8 cellular contexts compared by ENCODE assay signal in genomic region chr14:21437063-21437901, GRCh38. TPM values are rescaled to one million over a fixed set of nuclear protein-coding genes. Genes with fewer than 3 reads are reported as not detected.
DNase-seq lines count a peak whose midpoint lies in the region; ATAC-seq, FAIRE-seq and TF ChIP-seq lines count a peak whose summit lies in the region.

No MANE protein-coding gene starts in this region.

- peak overlapping the region; percentile 38 for H2AFZ ChIP-seq in SU-DHL-6 (ENCODE audit: low read depth, low read length, severe bottlenecking)

- no peaks in the 10 kb centered on the region for H3K27me3 ChIP-seq in SU-DHL-6 (ENCODE audit: low read length)
- no peaks in the 10 kb centered on the region for H3K27me3 ChIP-seq in pancreas
- H3K27me3 ChIP-seq in tibial artery, result no peaks in the 10 kb centered on the region

- H4K20me1 ChIP-seq in SU-DHL-6 (ENCODE audit: low read depth, low read length), result no peaks in the 10 kb centered on the region; the same call in 1 of the 2 replicates

- 4% methylated on average over 27 to 33 of the region's 33 CpGs for WGBS in pancreas, 2 donors

- H3K27ac ChIP-seq in SU-DHL-6 (ENCODE audit: low read depth, low read length) (peak overlapping the region; percentile 37), pancreas (peak overlapping the region; percentile 65 to 89 (median 76)), tibial artery (peak overlapping the region; percentile 87 to 94)

- H3K36me3 Mint-ChIP-seq in activated naive CD8-positive, alpha-beta T cell treated with anti-CD3 and anti-CD28 coated beads, Interleukin-2, amount 50 U/mL, for 24 hours (ENCODE audit: low read depth), result peaks cover 20% of the 10 kb centered on the region

- H3K9me3 Mint-ChIP-seq in activated naive CD8-positive, alpha-beta T cell treated with anti-CD3 and anti-CD28 coated beads, Interleukin-2, amount 50 U/mL, for 24 hours, result no peaks in the 10 kb centered on the region

- H3K4me3 Mint-ChIP-seq in activated naive CD8-positive, alpha-beta T cell treated with anti-CD3 and anti-CD28 coated beads, Interleukin-2, amount 50 U/mL, for 24 hours, result peak overlapping the region; percentile 89

- peaks cover 54% of the 10 kb centered on the region for H3K4me1 Mint-ChIP-seq in activated naive CD8-positive, alpha-beta T cell treated with anti-CD3 and anti-CD28 coated beads, Interleukin-2, amount 50 U/mL, for 24 hours

- H3K4me3 ChIP-seq in GM12875 (ENCODE audit: low read depth, low read length) (peak overlapping the region; percentile 71), SU-DHL-6 (ENCODE audit: insufficient read depth, low read length, poor library complexity, severe bottlenecking) (peak overlapping the region; percentile 71), pancreas (peak overlapping the region; percentile 58 to 94 (median 72)), tibial artery (peak overlapping the region; percentile 81 to 97)

- H3K27me3 Mint-ChIP-seq in activated naive CD8-positive, alpha-beta T cell treated with anti-CD3 and anti-CD28 coated beads, Interleukin-2, amount 50 U/mL, for 24 hours, result no peaks in the 10 kb centered on the region

- peaks cover 8% of the 10 kb centered on the region; the same call in 1 of the 2 replicates for H3F3A ChIP-seq in SU-DHL-6 (ENCODE audit: insufficient read depth)

- H3K4me1 ChIP-seq in pancreas (peaks cover 4 to 8% (median 7%) of the 10 kb centered on the region in 3 donors), tibial artery (peaks cover 0 to 30% (median 18%) of the 10 kb centered on the region in 4 donors)

- peaks cover 88% of the 10 kb centered on the region for H3K79me2 ChIP-seq in SU-DHL-6 (ENCODE audit: insufficient read depth, low read length)

- peak; percentile 99 for ATAC-seq in HG02763 (IDR thresholded peaks at IDR 0.05; ENCODE audit: unreplicated experiment)
- peak; percentile 100 for ATAC-seq in activated naive CD8-positive, alpha-beta T cell treated with anti-CD3 and anti-CD28 coated beads, Interleukin-2, amount 50 U/mL, for 24 hours
- ATAC-seq in Right ventricle myocardium superior (ENCODE audit: poor library complexity), result peak; percentile 100
- peak; percentile 100 for ATAC-seq in pancreas

- DNase-seq in NCI-H1417 (lab: John Stamatoyannopoulos, UW) (peak; percentile 99 to 100 (median 100)), Right ventricle myocardium superior (peak; percentile 99), pancreas (peak; percentile 92 to 100 (median 98)), tibial artery (peak; percentile 99)
- DNase-seq in activated naive CD8-positive, alpha-beta T cell treated with anti-CD3 and anti-CD28 coated beads, Interleukin-2, amount 50 U/mL, for 24 hours, result peak; percentile 99

- peak; percentile 29 for FAIRE-seq in pancreas (lab: Jason Lieb, UNC)

- peak overlapping the region; percentile 75 for H3K27ac Mint-ChIP-seq in activated naive CD8-positive, alpha-beta T cell treated with anti-CD3 and anti-CD28 coated beads, Interleukin-2, amount 50 U/mL, for 24 hours

- H3K4me2 ChIP-seq in SU-DHL-6 (ENCODE audit: low read depth, low read length, poor library complexity, severe bottlenecking), result peak overlapping the region; percentile 99

- H3K9me3 ChIP-seq in SU-DHL-6 (ENCODE audit: insufficient read depth, low read length), result no peaks in the 10 kb centered on the region
- H3K9me3 ChIP-seq in pancreas, result no peaks in the 10 kb centered on the region
- H3K9me3 ChIP-seq in tibial artery, result no peaks in the 10 kb centered on the region

- H3K9ac ChIP-seq in SU-DHL-6 (ENCODE audit: low read length), result peak overlapping the region; percentile 73

- TF ChIP-seq CTCF in GM12875 (IDR thresholded peaks at IDR 0.05; ENCODE audit: borderline replicate concordance, insufficient read depth, low read depth, low read length), result no peak
- TF ChIP-seq CTCF in SU-DHL-6 (IDR thresholded peaks at IDR 0.05; ENCODE audit: insufficient read depth, low read length, poor library complexity, severe bottlenecking), result no peak
- no peak for TF ChIP-seq CTCF in pancreas (IDR thresholded peaks at IDR 0.05)
- TF ChIP-seq CTCF in tibial artery (IDR thresholded peaks at IDR 0.05), result peak in 1 of 2 experiments; percentile 11

- H3K36me3 ChIP-seq in SU-DHL-6 (ENCODE audit: low read length), result no peaks in the 10 kb centered on the region; the same call in 1 of the 2 replicates
- H3K36me3 ChIP-seq in pancreas, result no peaks in the 10 kb centered on the region
- H3K36me3 ChIP-seq in tibial artery, result no peaks in the 10 kb centered on the region

- no peaks in the 10 kb centered on the region for H3K9me2 ChIP-seq in SU-DHL-6 (replicated peaks; ENCODE audit: insufficient read depth, low read length)

- intact Hi-C loops in Right ventricle myocardium superior (cut with DNase I) (no loop called here), pancreas (cut with DNase I) (no loop called here), tibial artery (cut with DNase I; ENCODE audit: low total_unique reads) (loop anchor here (1.0 to 5.0 kb wide), 4 partner anchors 19 to 755 kb away; partner anchors contain the start of genes CHD8, METTL3, RNASE4 and SUPT16H)

RNA-seq across cellular contexts. Expression of gene CHD8, which starts 18.6 kb away (rescaled TPM):
- 25.5 TPM for total RNA-seq in Right ventricle myocardium superior
- 10 to 100 TPM; 21.7 to 42.4 (median 25.6) TPM for total RNA-seq in pancreas
- polyA plus RNA-seq in pancreas, result 10 to 100 TPM; 20.5 to 32.1 TPM

RNA-seq across cellular contexts. Expression of gene RAB2B, which starts 39.5 kb away (rescaled TPM):
- 16.9 TPM for total RNA-seq in Right ventricle myocardium superior
- 10 to 100 TPM in 2 of 6 donors, 1 to 10 TPM in 4; 5.7 to 14.3 (median 8.8) TPM for total RNA-seq in pancreas
- 10 to 100 TPM; 13.8 to 18.6 TPM for polyA plus RNA-seq in pancreas

RNA-seq across cellular contexts. Expression of gene TOX4, which starts 39.7 kb away (rescaled TPM):
- total RNA-seq in Right ventricle myocardium superior (78.1 TPM), pancreas (10 to 100 TPM; 33.7 to 39.7 (median 37.6) TPM)
- 10 to 100 TPM; 13.2 to 14.7 TPM for polyA plus RNA-seq in pancreas

RNA-seq across cellular contexts. Expression of gene SUPT16H, which starts 53.5 kb away (rescaled TPM):
- total RNA-seq in Right ventricle myocardium superior (24.0 TPM), pancreas (10 to 100 TPM; 14.8 to 29.4 (median 19.9) TPM)
- polyA plus RNA-seq in pancreas, result 10 to 100 TPM; 19.5 to 31.6 TPM

Comparison
In these comparisons a context has a peak if more than half of its experiments do, and no peak if none do; other contexts are left out.
1. Peak in every context shown above with its lines: DNase-seq, ATAC-seq, H3K4me3 ChIP-seq and H3K27ac ChIP-seq.
2. H3K27ac ChIP-seq: peak in every context shown above with its lines; median percentile 90 in tibial artery; 76 in pancreas; 37 in SU-DHL-6.